In genomic region chr10:81920213-81920829, GRCh38 we compare ENCODE assay signal across 9 cellular contexts. TPM values are rescaled to one million over a fixed set of nuclear protein-coding genes. Genes with fewer than 3 reads are reported as not detected.
DNase-seq lines count a peak whose midpoint lies in the region; ATAC-seq and TF ChIP-seq lines count a peak whose summit lies in the region.
"Had no signal": no experiment of that assay in that cellular context is flagged by ENCODE, and none has a peak within 500 bp of the region (broad histone marks: within the 10 kb centered on the region; RNA-seq: fewer than 3 reads in every experiment).

No MANE protein-coding gene starts in this region.

- H3K36me3 ChIP-seq in Caco-2 (ENCODE audit: control insufficient read depth, insufficient read depth, low read length) = no peaks in the 10 kb centered on the region
- no peaks in the 10 kb centered on the region for H3K36me3 ChIP-seq in esophagus muscularis mucosa
- no peaks in the 10 kb centered on the region for H3K36me3 ChIP-seq in esophagus squamous epithelium

- H3K9me3 Mint-ChIP-seq in Caco-2 (ENCODE audit: unreplicated experiment) = no peaks in the 10 kb centered on the region

- TF ChIP-seq EP300 in esophagus muscularis mucosa (IDR thresholded peaks at IDR 0.05) = no peak

- no TSS peak for BruUV-seq in Caco-2 (replicated peaks; lab: Mats Ljungman, UMichigan)

- no peaks in the 10 kb centered on the region for H3K4me1 Mint-ChIP-seq in Caco-2 (ENCODE audit: low read depth, unreplicated experiment)

- 53% methylated on average over 3 of the region's 3 CpGs for WGBS in esophagus muscularis mucosa
- 62 to 70% methylated on average over 3 of the region's 3 CpGs for WGBS in esophagus squamous epithelium, 2 donors

- H3K27ac ChIP-seq in esophagus muscularis mucosa (replicated peaks in 1 of 4) = no peak overlapping the region
- H3K27ac ChIP-seq in esophagus squamous epithelium = no peak overlapping the region

- H3K27ac Mint-ChIP-seq in Caco-2 (ENCODE audit: unreplicated experiment) = no peak overlapping the region

- DNase-seq in Caco-2 (peak in 1 of 2 experiments; percentile 41), NAMALWA (ENCODE audit: low spot score) (peak; percentile 26), esophagus muscularis mucosa (ENCODE audit: extremely low spot score) (peak; percentile 34), esophagus squamous epithelium (lab: John Stamatoyannopoulos, UW) (no peak), AG08395 (ENCODE audit: low spot score) (no peak), NOMO-1 treated with DMSO at 0.1 percent for 48 hours (lab: John Stamatoyannopoulos, UW; ENCODE audit: unreplicated experiment) (no peak)
- DNase-seq in activated CD8-positive, alpha-beta memory T cell treated with anti-CD3 and anti-CD28 coated beads, Interleukin-2, amount 50 U/mL, for 48 hours = no peak
- DNase-seq: cortex of kidney had no signal

- H3K27me3 ChIP-seq in Caco-2 (replicated peaks; ENCODE audit: control insufficient read depth, insufficient read depth, low read length) (no peaks in the 10 kb centered on the region), esophagus muscularis mucosa (no peaks in the 10 kb centered on the region), esophagus squamous epithelium (no peaks in the 10 kb centered on the region)

- TF ChIP-seq CTCF in Caco-2 (IDR thresholded peaks at IDR 0.05; ENCODE audit: insufficient read depth in 1 of 2, low read depth in 1 of 2, low read length in 1 of 2, severe bottlenecking in 1 of 2, unreplicated experiment in 1 of 2) (peak; percentile 58 to 71), esophagus muscularis mucosa (IDR thresholded peaks at IDR 0.05) (no peak), esophagus squamous epithelium (IDR thresholded peaks at IDR 0.05) (no peak)

- CTCF ChIA-PET in Caco-2 (lab: Charles Lee) = no interaction called here

- ATAC-seq in GM18502 (IDR thresholded peaks at IDR 0.05; ENCODE audit: poor library complexity, unreplicated experiment) = peak; percentile 73

- no peak overlapping the region for H3K4me3 ChIP-seq in Caco-2 (ENCODE audit: low read depth, low read length)
- no peak overlapping the region for H3K4me3 ChIP-seq in esophagus muscularis mucosa
- H3K4me3 ChIP-seq in esophagus squamous epithelium = no peak overlapping the region

- no peaks in the 10 kb centered on the region for H3K9me3 ChIP-seq in Caco-2
- H3K9me3 ChIP-seq in esophagus muscularis mucosa = no peaks in the 10 kb centered on the region
- H3K9me3 ChIP-seq in esophagus squamous epithelium = no peaks in the 10 kb centered on the region

- POLR2A ChIA-PET in Caco-2 (lab: Charles Lee) = no interaction called here

- TF ChIP-seq POLR2A in esophagus muscularis mucosa (IDR thresholded peaks at IDR 0.05; ENCODE audit: low read depth) (no peak), esophagus squamous epithelium (IDR thresholded peaks at IDR 0.05) (no peak)

- peaks cover 3% of the 10 kb centered on the region for H3K27me3 Mint-ChIP-seq in Caco-2 (ENCODE audit: insufficient read depth, unreplicated experiment)

- no peaks in the 10 kb centered on the region for H3K36me3 Mint-ChIP-seq in Caco-2 (ENCODE audit: insufficient read depth, unreplicated experiment)

- H3K4me1 ChIP-seq in Caco-2 (no peaks in the 10 kb centered on the region), esophagus muscularis mucosa (no peaks in the 10 kb centered on the region), esophagus squamous epithelium (no peaks in the 10 kb centered on the region)

- no peak overlapping the region for H3K4me3 Mint-ChIP-seq in Caco-2 (ENCODE audit: unreplicated experiment)

- intact Hi-C loops in Caco-2 (cut with micrococcal nuclease; ENCODE audit: unreplicated experiment) = no loop called here
- intact Hi-C loops in esophagus muscularis mucosa (cut with DNase I) = no loop called here
- intact Hi-C loops in esophagus squamous epithelium (cut with DNase I) = no loop called here

RNA-seq across cellular contexts. Expression of gene NRG3, which starts 45.3 kb away (rescaled TPM):
- total RNA-seq in Caco-2 (2022) (0.66 and 1.1 TPM in 2 replicates), esophagus muscularis mucosa (under 1 TPM; under 0.01 to 0.65 (median 0.17) TPM), esophagus squamous epithelium (under 1 TPM in 1 of 4 donors, not detected in 3; 0.19 TPM)

Comparison
In these comparisons a context has a peak if more than half of its experiments do, and no peak if none do; other contexts are left out.
1. DNase-seq: peak in NAMALWA (single experiment) and esophagus muscularis mucosa (single experiment); none in esophagus squamous epithelium (single experiment), AG08395 (single experiment), NOMO-1 treated with DMSO at 0.1 percent for 48 hours (single experiment) and activated CD8-positive, alpha-beta memory T cell treated with anti-CD3 and anti-CD28 coated beads, Interleukin-2, amount 50 U/mL, for 48 hours (single experiment).
2. CTCF ChIP-seq: peak in Caco-2 (2 of 2); none in esophagus muscularis mucosa (0 of 3) and esophagus squamous epithelium (0 of 6).